34 cellular contexts compared by ENCODE assay signal in genomic region chr1:105830614-105831146, GRCh38.
DNase-seq lines count a peak whose midpoint lies in the region; ATAC-seq, FAIRE-seq and TF ChIP-seq lines count a peak whose summit lies in the region.
"Had no signal": no experiment of that assay in that cellular context is flagged by ENCODE, and none has a peak within 500 bp of the region (broad histone marks: within the 10 kb centered on the region; RNA-seq: fewer than 3 reads in every experiment).

No MANE protein-coding gene starts in this region.

- DNase-seq in T47D (ENCODE audit: low read depth in 1 of 2, low spot score in 1 of 2) (peak; percentile 8 to 62), MCF 10A (ENCODE audit: unreplicated experiment) (no peak), PC-3 (peak; percentile 25), epithelial cell of esophagus (ENCODE audit: low read depth) (peak; percentile 25), HTR-8/SVneo (ENCODE audit: insufficient read length, low spot score) (no peak), HPDE6-E6E7 (ENCODE audit: extremely low spot score) (no peak)
- no peak for DNase-seq in stimulated activated CD4-positive, alpha-beta T cell treated with anti-CD3 and anti-CD28 coated beads, Interleukin-12 subunit alpha, Interleukin-12 subunit beta, amount 100 ng/mL, for 4 hours
- DNase-seq: 8988T; activated B cell treated with CpG ODN at 0.5 μM for 24 hours; activated CD4-positive, alpha-beta T cell treated with anti-CD3 and anti-CD28 coated beads, Interleukin-2, amount 50 U/mL, for 1 hour; activated gamma-delta T cell; activated naive CD8-positive, alpha-beta T cell treated with anti-CD3 and anti-CD28 coated beads for 36 hours; activated T-cell treated with anti-CD3 and anti-CD28 coated beads, Interleukin-2, amount 50 U/mL, for 4 hours; aorta; Calu3; DMS79; GF-D8; hippocampal formation; lower lobe of right lung; natural killer cell; NCI-H2107; NCI-H774; occipital lobe; Peyer's patch; psoas muscle; SIG-M5; sigmoid colon; stimulated activated CD4-positive, alpha-beta T cell treated with anti-CD3 and anti-CD28 coated beads, Interleukin-4, amount 100 ng/mL, for 24 hours had no signal

- no TSS peak for BruUV-seq in MCF 10A (replicated peaks; lab: Mats Ljungman, UMichigan)
- no TSS peak for BruUV-seq in PC-3 (replicated peaks; lab: Mats Ljungman, UMichigan)

- no peak overlapping the region for H3K4me3 Mint-ChIP-seq in MCF 10A (ENCODE audit: unreplicated experiment)
- H3K4me3 Mint-ChIP-seq: activated B cell treated with CpG ODN at 0.5 μM for 24 hours; activated naive CD8-positive, alpha-beta T cell treated with anti-CD3 and anti-CD28 coated beads for 36 hours; activated T-cell treated with anti-CD3 and anti-CD28 coated beads, Interleukin-2, amount 50 U/mL, for 4 hours; CD14-positive monocyte; natural killer cell had no signal

- ATAC-seq in PC-3 (peak; percentile 66), GM18505 (IDR thresholded peaks at IDR 0.05; ENCODE audit: unreplicated experiment) (no peak)
- ATAC-seq: activated T-cell treated with anti-CD3 and anti-CD28 coated beads, Interleukin-2, amount 50 U/mL, for 4 hours; gastroesophageal sphincter; lower lobe of right lung; natural killer cell; psoas muscle had no signal

- H3K27ac Mint-ChIP-seq in MCF 10A (ENCODE audit: low read depth, unreplicated experiment): no peak overlapping the region
- H3K27ac Mint-ChIP-seq: activated B cell treated with CpG ODN at 0.5 μM for 24 hours; activated naive CD8-positive, alpha-beta T cell treated with anti-CD3 and anti-CD28 coated beads for 36 hours; CD14-positive monocyte; natural killer cell had no signal

- no peak overlapping the region for H3K9ac ChIP-seq in PC-3 (ENCODE audit: low read length)

- no peaks in the 10 kb centered on the region for H3K4me1 ChIP-seq in PC-3 (ENCODE audit: insufficient read depth, low read length)
- H3K4me1 ChIP-seq: gastroesophageal sphincter, lower lobe of right lung, Peyer's patch, psoas muscle, sigmoid colon, tibial nerve had no signal

- no peaks in the 10 kb centered on the region for H3K9me2 ChIP-seq in PC-3 (replicated peaks; ENCODE audit: low read length)

- no peaks in the 10 kb centered on the region for H3K9me3 ChIP-seq in PC-3 (ENCODE audit: low read length)
- H3K9me3 ChIP-seq: gastroesophageal sphincter, lower lobe of right lung, Peyer's patch, psoas muscle, sigmoid colon, tibial nerve had no signal

- H3K4me2 ChIP-seq in PC-3 (ENCODE audit: low read length): no peak overlapping the region

- no peaks in the 10 kb centered on the region for H3K4me1 Mint-ChIP-seq in MCF 10A (ENCODE audit: insufficient read depth, unreplicated experiment)
- H3K4me1 Mint-ChIP-seq: activated naive CD8-positive, alpha-beta T cell treated with anti-CD3 and anti-CD28 coated beads for 36 hours; CD14-positive monocyte; natural killer cell had no signal

- in situ Hi-C loops in T47D (cut with HindIII; ENCODE audit: low pct_unique_long_range_greater_than_20kb, low sequenced_read_pairs): no loop called here

- H3K36me3 ChIP-seq in PC-3 (ENCODE audit: low read depth, low read length): no peaks in the 10 kb centered on the region
- H3K36me3 ChIP-seq: gastroesophageal sphincter, lower lobe of right lung, Peyer's patch, sigmoid colon, tibial nerve had no signal

- H3K4me3 ChIP-seq in PC-3 (ENCODE audit: low read length) (no peak overlapping the region), epithelial cell of esophagus (ENCODE audit: low read length) (no peak overlapping the region)
- H3K4me3 ChIP-seq: gastroesophageal sphincter, lower lobe of right lung, Peyer's patch, psoas muscle, sigmoid colon, tibial nerve had no signal

- TF ChIP-seq CTCF in MCF 10A (IDR thresholded peaks at IDR 0.05; ENCODE audit: unreplicated experiment) (no peak), PC-3 (conservative IDR thresholded peaks at IDR 0.05; ENCODE audit: low read depth, low read length) (no peak), epithelial cell of esophagus (IDR thresholded peaks at IDR 0.05; ENCODE audit: insufficient read depth, low read depth, low read length, missing control alignments) (no peak)

- CTCF ChIA-PET in MCF 10A (lab: Yijun Ruan, JAX): interaction anchor here (0.8 kb wide), 1 partner anchor 30 kb away, joined by 3 read pairs; no protein-coding TSS in a partner anchor
- CTCF ChIA-PET in PC-3 (lab: Charles Lee): no interaction called here

- no peaks in the 10 kb centered on the region for H3K36me3 Mint-ChIP-seq in MCF 10A (ENCODE audit: insufficient read depth, unreplicated experiment)
- H3K36me3 Mint-ChIP-seq: activated naive CD8-positive, alpha-beta T cell treated with anti-CD3 and anti-CD28 coated beads for 36 hours; CD14-positive monocyte had no signal

- POLR2A ChIA-PET in MCF 10A (lab: Yijun Ruan, JAX) (interaction anchor here (0.7 kb wide), 1 partner anchor 40 kb away, joined by 4 read pairs; no protein-coding TSS in a partner anchor), PC-3 (lab: Charles Lee; ENCODE audit: unreplicated experiment) (no interaction called here)

- no peaks in the 10 kb centered on the region for H3K9me3 Mint-ChIP-seq in MCF 10A (ENCODE audit: unreplicated experiment)
- H3K9me3 Mint-ChIP-seq: activated B cell treated with CpG ODN at 0.5 μM for 24 hours had no signal

- intact Hi-C loops in MCF 10A (cut with micrococcal nuclease): no loop called here
- intact Hi-C loops in PC-3 (cut with micrococcal nuclease): no loop called here

- H3K27me3 Mint-ChIP-seq in MCF 10A (ENCODE audit: insufficient read depth, unreplicated experiment): no peaks in the 10 kb centered on the region
- H3K27me3 Mint-ChIP-seq: activated B cell treated with CpG ODN at 0.5 μM for 24 hours; activated naive CD8-positive, alpha-beta T cell treated with anti-CD3 and anti-CD28 coated beads for 36 hours had no signal

- no peaks in the 10 kb centered on the region for H3F3A ChIP-seq in PC-3 (ENCODE audit: low read length, unreplicated experiment)

- no peak overlapping the region for H3K27ac ChIP-seq in PC-3 (ENCODE audit: low read length)
- H3K27ac ChIP-seq: gastroesophageal sphincter, lower lobe of right lung, Peyer's patch, psoas muscle, sigmoid colon, tibial nerve had no signal

- H2AFZ ChIP-seq in PC-3 (ENCODE audit: low read length): peak overlapping the region; percentile 71

- no peak for FAIRE-seq in HTR-8/SVneo (lab: Jason Lieb, UNC)
- FAIRE-seq: endothelial cell of umbilical vein, H54 had no signal

- no peaks in the 10 kb centered on the region for H3K79me2 ChIP-seq in PC-3 (ENCODE audit: low read length)

- no peaks in the 10 kb centered on the region for H4K20me1 ChIP-seq in PC-3 (ENCODE audit: low read length)

- no peak for TF ChIP-seq POLR2A in GM18505 (IDR thresholded peaks at IDR 0.05; ENCODE audit: borderline replicate concordance, extremely low read depth, insufficient read depth, insufficient read length)

- H3K27me3 ChIP-seq in PC-3 (ENCODE audit: low read length): no peaks in the 10 kb centered on the region
- H3K27me3 ChIP-seq: gastroesophageal sphincter, Peyer's patch, sigmoid colon, tibial nerve had no signal

Comparison
In these comparisons a context has a peak if more than half of its experiments do, and no peak if none do; other contexts are left out.
1. DNase-seq: peak in T47D (2 of 2), PC-3 (single experiment) and epithelial cell of esophagus (single experiment); none in MCF 10A (single experiment), HTR-8/SVneo (single experiment), HPDE6-E6E7 (single experiment) and stimulated activated CD4-positive, alpha-beta T cell treated with anti-CD3 and anti-CD28 coated beads, Interleukin-12 subunit alpha, Interleukin-12 subunit beta, amount 100 ng/mL, for 4 hours (single experiment).